In genomic region chr6:50825375-50826036, GRCh38 we compare ENCODE assay signal across 1 cellular context.
TF ChIP-seq lines count a peak whose summit lies in the region.

No MANE protein-coding gene starts in this region.

TF ChIP-seq in K562, 482 proteins besides CTCF, POLR2A, EP300 and RAD21 (continued from another document and continues in another):
- TF ChIP-seq ATF3 (IDR thresholded peaks at IDR 0.05) (no peak), ATF3 (CRISPR knock-in tag; conservative IDR thresholded peaks at IDR 0.05) (no peak), SNRNP70 (optimal IDR thresholded peaks at IDR 0.05; ENCODE audit: low read depth, low read length) (no peak), ZBTB26 (CRISPR knock-in tag; IDR thresholded peaks at IDR 0.05) (no peak), ZNF184 (CRISPR knock-in tag; IDR thresholded peaks at IDR 0.05) (no peak), ZBTB7A (IDR thresholded peaks at IDR 0.05; ENCODE audit: borderline replicate concordance, control insufficient read depth, low read depth, low read length) (peak; percentile 78), NR2F6 (CRISPR knock-in tag; IDR thresholded peaks at IDR 0.05) (no peak), STAT6 (CRISPR knock-in tag; IDR thresholded peaks at IDR 0.05) (no peak), CREBBP (IDR thresholded peaks at IDR 0.05; ENCODE audit: low read depth, low read length) (no peak), PRDM10 (IDR thresholded peaks at IDR 0.05; ENCODE audit: partially characterized antibody) (no peak), ZEB2 (IDR thresholded peaks at IDR 0.05) (0 out of 2 replicates have a peak, but pooled peaks have one; percentile 28), SMARCE1 (IDR thresholded peaks at IDR 0.05) (0 out of 2 replicates have a peak, but pooled peaks have one; percentile 46), MAX (CRISPR knock-in tag; IDR thresholded peaks at IDR 0.05) (no peak), PYGO2 (tag; IDR thresholded peaks at IDR 0.05) (no peak), ZNF318 (IDR thresholded peaks at IDR 0.05; ENCODE audit: borderline replicate concordance in 1 of 2, low read depth in 1 of 2) (no peak), ZNF121 (CRISPR knock-in tag; conservative IDR thresholded peaks at IDR 0.05) (no peak), ZNF445 (CRISPR knock-in tag; IDR thresholded peaks at IDR 0.05; ENCODE audit: low read depth) (no peak), ELF2 (CRISPR knock-in tag; IDR thresholded peaks at IDR 0.05) (no peak), CCNT2 (IDR thresholded peaks at IDR 0.05; ENCODE audit: borderline replicate concordance, extremely low read depth, insufficient read length, low read depth, low read length) (no peak), ZBTB43 (CRISPR knock-in tag; IDR thresholded peaks at IDR 0.05) (no peak), YY1 (IDR thresholded peaks at IDR 0.05; ENCODE audit: borderline replicate concordance in 1 of 3, control insufficient read depth in 1 of 3, extremely low read depth in 1 of 3, insufficient read depth in 3 of 3, insufficient read length in 1 of 3, insufficient replicate concordance in 2 of 3, low read depth in 1 of 3, low read length in 2 of 3) (no peak), SMARCA4 (IDR thresholded peaks at IDR 0.05) (0 out of 2 replicates have a peak, but pooled peaks have one; percentile 13), ZBTB49 (CRISPR knock-in tag; IDR thresholded peaks at IDR 0.05; ENCODE audit: borderline replicate concordance) (no peak), KDM4B (IDR thresholded peaks at IDR 0.05; ENCODE audit: borderline replicate concordance in 2 of 2, low read depth in 1 of 2) (no peak), RBFOX2 (IDR thresholded peaks at IDR 0.05; ENCODE audit: low read depth, low read length) (no peak), HMG20A (CRISPR knock-in tag; conservative IDR thresholded peaks at IDR 0.05) (no peak), IFI16 (CRISPR knock-in tag; IDR thresholded peaks at IDR 0.05) (no peak), CREB3L1 (IDR thresholded peaks at IDR 0.05; ENCODE audit: borderline replicate concordance, low read depth) (no peak), COPS2 (conservative IDR thresholded peaks at IDR 0.05) (no peak)
